ENCODE assay signal across 18 cellular contexts in the genomic region with DNA sequence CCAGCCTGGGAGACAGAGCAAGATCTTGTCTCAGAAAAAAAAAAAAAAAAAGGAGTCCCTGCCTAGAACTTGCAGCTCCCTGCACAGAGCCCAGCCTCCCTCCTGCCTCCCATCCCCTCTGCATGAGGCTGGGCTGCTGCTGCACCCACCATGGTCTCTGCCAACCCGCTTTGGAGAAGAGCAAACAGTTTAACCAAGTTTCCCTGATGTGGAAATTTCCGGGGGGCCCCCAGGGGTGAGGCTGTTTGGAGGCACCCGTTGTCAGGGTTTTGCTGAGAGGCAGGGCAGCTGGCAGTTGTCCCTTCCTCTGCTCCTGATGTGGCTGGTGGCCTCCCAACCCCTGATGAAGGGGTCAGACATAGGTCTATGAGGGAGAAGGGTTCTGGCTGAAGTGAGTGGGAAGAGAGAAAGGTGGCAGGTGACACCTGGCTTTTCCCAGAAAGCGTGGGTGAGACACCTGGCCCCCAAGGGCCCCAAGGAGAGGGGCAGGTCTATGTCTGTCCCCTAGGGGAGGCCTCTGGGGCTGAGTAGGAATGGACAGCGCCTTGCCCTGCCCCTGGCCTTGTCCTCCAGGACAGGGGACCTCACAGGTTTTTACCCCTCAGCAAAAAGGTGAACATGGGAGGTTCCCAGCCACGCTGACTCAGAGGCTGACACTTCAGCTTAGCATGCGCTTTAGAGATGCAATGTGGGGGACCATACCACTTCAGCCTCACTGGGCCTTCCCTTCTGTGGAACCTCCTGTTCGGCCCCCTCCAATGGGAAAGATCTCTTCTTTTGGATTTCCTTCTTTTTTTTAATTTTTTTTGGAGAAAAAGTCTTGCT. TPM values are rescaled to one million over a fixed set of nuclear protein-coding genes. Genes with fewer than 3 reads are reported as not detected.
A peak's percentile ranks its signal among the peaks of the same experiment; 100 is the strongest.
DNase-seq lines count a peak whose midpoint lies in the region; TF ChIP-seq lines count a peak whose summit lies in the region.
"Had no signal": no experiment of that assay in that cellular context is flagged by ENCODE, and none has a peak within 500 bp of the region (broad histone marks: within the 10 kb centered on the region; RNA-seq: fewer than 3 reads in every experiment).

No MANE protein-coding gene starts in this region.

- in situ Hi-C loops in transverse colon (cut with MboI; ENCODE audit: low pct_ligation_motif_present in 1 of 4, low pct_unique_long_range_greater_than_20kb in 1 of 4, low sequenced_read_pairs in 3 of 4): no loop called here

- peak; percentile 65 for DNase-seq in DMS53 (lab: John Stamatoyannopoulos, UW)
- no peak for DNase-seq in DMS53 treated with DMSO at 0.1 percent for 48 hours (lab: John Stamatoyannopoulos, UW; ENCODE audit: unreplicated experiment)
- peak; percentile 95 for DNase-seq in GF-D8 (lab: John Stamatoyannopoulos, UW)
- DNase-seq in SIG-M5 (lab: John Stamatoyannopoulos, UW): peak; percentile 69
- DNase-seq in kidney tubule cell (ENCODE audit: low spot score): peak; percentile 34
- no peak for DNase-seq in thyroid gland
- no peak for DNase-seq in cerebellar cortex (ENCODE audit: low spot score)
- no peak for DNase-seq in transverse colon
- DNase-seq: CD8-positive, alpha-beta T cell; KG1; NCI-H1105; NCI-H1694; NCI-H510A treated with DMSO at 0.1 percent for 48 hours; PC-9; SW 1271 had no signal

- WGBS in thyroid gland, 2 donors: 82 to 83% methylated on average over 8 of the region's 8 CpGs
- WGBS in transverse colon (ENCODE audit: low coverage in 1 of 2), 2 donors: 51 to 67% methylated on average over 4 to 8 of the region's 8 CpGs

- no peak overlapping the region for H3K27ac ChIP-seq in thyroid gland
- H3K27ac ChIP-seq in transverse colon: no peak overlapping the region
- H3K27ac ChIP-seq: 22Rv1, BLaER1, PC-9 had no signal

- peaks cover 8% of the 10 kb centered on the region in 2 donors for H3K4me1 ChIP-seq in thyroid gland
- H3K4me1 ChIP-seq in transverse colon: peaks cover 0 to 13% (median 11%) of the 10 kb centered on the region in 4 donors

- TF ChIP-seq CTCF in thyroid gland (IDR thresholded peaks at IDR 0.05) (no peak), transverse colon (IDR thresholded peaks at IDR 0.05) (no peak)

- H3K36me3 ChIP-seq in thyroid gland: peaks cover 0 to 2% of the 10 kb centered on the region in 2 donors
- H3K36me3 ChIP-seq in transverse colon: no peaks in the 10 kb centered on the region

- H3K9me3 ChIP-seq in thyroid gland: no peaks in the 10 kb centered on the region
- H3K9me3 ChIP-seq in transverse colon: no peaks in the 10 kb centered on the region
- H3K9me3 ChIP-seq: BLaER1 had no signal

- H3K4me3 ChIP-seq in thyroid gland (replicated peaks in 1 of 3) (no peak overlapping the region), transverse colon (no peak overlapping the region)
- H3K4me3 ChIP-seq: BLaER1, PC-9 had no signal

- TF ChIP-seq EP300 in transverse colon (IDR thresholded peaks at IDR 0.05; ENCODE audit: low read depth): no peak

- TF ChIP-seq POLR2A in thyroid gland (IDR thresholded peaks at IDR 0.05) (no peak), transverse colon (IDR thresholded peaks at IDR 0.05) (no peak)

- intact Hi-C loops in thyroid gland (cut with DNase I): no loop called here
- intact Hi-C loops in transverse colon (cut with DNase I; ENCODE audit: low total_unique reads): no loop called here

- no peaks in the 10 kb centered on the region for H3K27me3 ChIP-seq in thyroid gland
- H3K27me3 ChIP-seq in transverse colon: no peaks in the 10 kb centered on the region
- H3K27me3 ChIP-seq: BLaER1 had no signal

RNA-seq across cellular contexts. Expression of a gene that starts 5.5 kb away (rescaled TPM):
- 10 to 100 TPM; 33.3 to 49.9 (median 39.0) TPM for total RNA-seq in thyroid gland
- 10 to 100 TPM; 12.5 to 23.6 (median 17.1) TPM for total RNA-seq in transverse colon
- total RNA-seq: CD8-positive, alpha-beta T cell had no signal

RNA-seq across cellular contexts. Expression of a gene that starts 26.0 kb away (rescaled TPM):
- 1 to 10 TPM in 1 of 4 donors, under 1 TPM in 3; 0.29 to 2.7 (median 0.78) TPM for total RNA-seq in thyroid gland
- under 1 TPM in 1 of 4 donors, not detected in 3; 0.48 TPM for total RNA-seq in transverse colon
- total RNA-seq: CD8-positive, alpha-beta T cell; M059J; PC-9 had no signal

Comparison
In these comparisons a context has a peak if more than half of its experiments do, and no peak if none do; other contexts are left out.
1. DNase-seq: peak in DMS53 (single experiment), GF-D8 (single experiment), SIG-M5 (single experiment) and kidney tubule cell (single experiment); none in DMS53 treated with DMSO at 0.1 percent for 48 hours (single experiment), thyroid gland (0 of 2), cerebellar cortex (single experiment) and transverse colon (single experiment).